In the genomic region with DNA sequence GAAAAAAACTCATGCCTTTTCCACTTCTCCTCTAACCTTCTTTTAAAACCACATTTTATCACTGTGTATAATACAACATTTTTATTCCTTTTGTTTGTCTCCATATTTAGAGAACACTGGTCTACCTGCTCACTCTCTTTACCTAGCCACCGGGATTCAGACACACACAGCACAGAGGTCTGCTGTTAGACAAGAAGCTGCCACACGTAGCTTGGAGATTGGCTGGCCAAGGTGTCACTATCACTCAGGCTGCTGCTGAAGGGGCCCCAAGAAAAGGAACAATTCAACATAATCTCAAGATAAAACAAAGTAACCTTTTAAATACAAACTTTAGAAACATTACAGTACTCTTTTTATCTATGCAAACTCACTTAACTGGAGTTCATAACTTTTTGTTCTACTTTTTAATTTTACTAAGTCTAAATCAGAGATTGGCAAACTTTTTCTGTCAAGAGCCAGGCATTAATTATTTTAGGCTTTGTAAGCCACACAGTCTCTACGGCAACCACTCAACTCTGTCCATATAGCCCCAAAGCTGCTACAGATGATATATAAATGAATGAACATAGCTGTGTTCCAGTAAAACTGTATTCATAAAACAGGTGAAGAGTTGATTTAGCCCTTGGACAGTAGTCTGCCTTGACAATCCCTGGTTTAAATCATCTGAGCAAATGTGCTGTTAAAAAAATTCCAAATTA, we compare ENCODE assay signal across 26 cellular contexts. TPM values are rescaled to one million over a fixed set of nuclear protein-coding genes. Genes with fewer than 3 reads are reported as not detected.
DNase-seq lines count a peak whose midpoint lies in the region; ATAC-seq and TF ChIP-seq lines count a peak whose summit lies in the region.
"Had no signal": no experiment of that assay in that cellular context is flagged by ENCODE, and none has a peak within 500 bp of the region (broad histone marks: within the 10 kb centered on the region; RNA-seq: fewer than 3 reads in every experiment).

No MANE protein-coding gene starts in this region.

- H3K9me3 Mint-ChIP-seq in CD4-positive, CD25-positive, alpha-beta regulatory T cell: no peaks in the 10 kb centered on the region
- H3K9me3 Mint-ChIP-seq in endothelial cell (ENCODE audit: unreplicated experiment) (no peaks in the 10 kb centered on the region), progenitor cell of endocrine pancreas (ENCODE audit: low read depth) (no peaks in the 10 kb centered on the region)
- H3K9me3 Mint-ChIP-seq: activated naive CD8-positive, alpha-beta T cell treated with anti-CD3 and anti-CD28 coated beads, Interleukin-2, amount 10 ng/mL, durations not matched to agents 7 days and 5 days; neural crest cell; T-cell had no signal

- TF ChIP-seq POLR2A in heart left ventricle (IDR thresholded peaks at IDR 0.05) (no peak), vagina (IDR thresholded peaks at IDR 0.05) (no peak)

- H3K27me3 Mint-ChIP-seq in CD4-positive, CD25-positive, alpha-beta regulatory T cell: no peaks in the 10 kb centered on the region
- H3K27me3 Mint-ChIP-seq in endothelial cell (ENCODE audit: unreplicated experiment): no peaks in the 10 kb centered on the region
- H3K27me3 Mint-ChIP-seq in progenitor cell of endocrine pancreas: no peaks in the 10 kb centered on the region
- H3K27me3 Mint-ChIP-seq: activated naive CD8-positive, alpha-beta T cell treated with anti-CD3 and anti-CD28 coated beads, Interleukin-2, amount 10 ng/mL, durations not matched to agents 7 days and 5 days; T-cell had no signal

- peaks cover 47% of the 10 kb centered on the region for H3K36me3 Mint-ChIP-seq in CD4-positive, CD25-positive, alpha-beta regulatory T cell
- peaks cover 16% of the 10 kb centered on the region for H3K36me3 Mint-ChIP-seq in endothelial cell (ENCODE audit: low read depth, unreplicated experiment)
- peaks cover 22% of the 10 kb centered on the region for H3K36me3 Mint-ChIP-seq in progenitor cell of endocrine pancreas (ENCODE audit: insufficient read depth)

- intact Hi-C loops in tibial artery (cut with DNase I; ENCODE audit: low total_unique reads): no loop called here
- intact Hi-C loops in heart left ventricle (cut with DNase I): no loop called here
- intact Hi-C loops in vagina (cut with DNase I): no loop called here

- no peak for DNase-seq in CD4-positive, CD25-positive, alpha-beta regulatory T cell
- peak; percentile 36 for DNase-seq in M059J (ENCODE audit: low read depth)
- no peak for DNase-seq in endothelial cell (ENCODE audit: low spot score)
- DNase-seq in progenitor cell of endocrine pancreas (ENCODE audit: low spot score, unreplicated experiment): no peak
- DNase-seq in activated effector memory CD4-positive, alpha-beta T cell treated with Interleukin-2 at 50 U/mL for 16 hours: no peak
- no peak for DNase-seq in tibial artery
- no peak for DNase-seq in heart left ventricle
- no peak for DNase-seq in vagina (ENCODE audit: extremely low spot score in 2 of 2)
- DNase-seq: activated CD4-positive, CD25-positive, alpha-beta regulatory T cell treated with anti-CD3 and anti-CD28 coated beads, Interleukin-2, amount 50 U/mL, for 72 hours; activated CD8-positive, alpha-beta T cell treated with anti-CD3 and anti-CD28 coated beads, Interleukin-2, amount 10 ng/mL, durations not matched to agents 7 days and 5 days; activated effector memory CD4-positive, alpha-beta T cell treated with anti-CD3 and anti-CD28 coated beads, Interleukin-2, amount 50 U/mL, for 16 hours; activated naive CD8-positive, alpha-beta T cell treated with anti-CD3 and anti-CD28 coated beads, Interleukin-2, amount 10 ng/mL, durations not matched to agents 7 days and 5 days; activated T-cell treated with anti-CD3 and anti-CD28 coated beads for 4 hours; C1 segment of cervical spinal cord; effector memory CD4-positive, alpha-beta T cell; esophagus squamous epithelium; lower lobe of right lung; NCI-H446; SIG-M5; stimulated activated CD8-positive, alpha-beta memory T cell treated with anti-CD3 and anti-CD28 coated beads, Interleukin-4, amount 100 ng/mL, for 48 hours; T-cell; upper lobe of right lung had no signal

- no peaks in the 10 kb centered on the region for H3K4me1 ChIP-seq in CD4-positive, CD25-positive, alpha-beta regulatory T cell (ENCODE audit: control insufficient read depth, insufficient read depth, low read length, poor library complexity, severe bottlenecking)
- H3K4me1 ChIP-seq in tibial artery (peaks cover 0 to 8% (median 3%) of the 10 kb centered on the region in 4 donors), heart left ventricle (peaks cover 0 to 8% (median 0%) of the 10 kb centered on the region in 12 donors), vagina (peaks cover 34% of the 10 kb centered on the region)
- H3K4me1 ChIP-seq: prostate gland had no signal

- no peak for ATAC-seq in CD4-positive, CD25-positive, alpha-beta regulatory T cell (ENCODE audit: low read depth in 2 of 2)
- no peak for ATAC-seq in heart left ventricle
- ATAC-seq: activated CD8-positive, alpha-beta T cell treated with anti-CD3 and anti-CD28 coated beads, Interleukin-2, amount 10 ng/mL, durations not matched to agents 7 days and 5 days; lower lobe of right lung; T-cell; upper lobe of right lung had no signal

- peak overlapping the region in 2 of 3 donors; percentile 3 to 17 for H3K27ac Mint-ChIP-seq in CD4-positive, CD25-positive, alpha-beta regulatory T cell
- peak overlapping the region; percentile 32 for H3K27ac Mint-ChIP-seq in endothelial cell (ENCODE audit: unreplicated experiment)
- peak overlapping the region; percentile 93 for H3K27ac Mint-ChIP-seq in progenitor cell of endocrine pancreas
- H3K27ac Mint-ChIP-seq: activated CD8-positive, alpha-beta T cell treated with anti-CD3 and anti-CD28 coated beads, Interleukin-2, amount 10 ng/mL, durations not matched to agents 7 days and 5 days; activated naive CD8-positive, alpha-beta T cell treated with anti-CD3 and anti-CD28 coated beads, Interleukin-2, amount 10 ng/mL, durations not matched to agents 7 days and 5 days; T-cell had no signal

- no peak overlapping the region for H3K27ac ChIP-seq in CD4-positive, CD25-positive, alpha-beta regulatory T cell (ENCODE audit: insufficient read depth, low read length, poor library complexity, severe bottlenecking)
- H3K27ac ChIP-seq in tibial artery (no peak overlapping the region), heart left ventricle (no peak overlapping the region), vagina (no peak overlapping the region)
- H3K27ac ChIP-seq: esophagus squamous epithelium, HL-60, lower lobe of right lung, prostate gland, upper lobe of right lung had no signal

- 67 to 89% (median 77%) methylated on average over 3 of the region's 3 CpGs for WGBS in heart left ventricle, 4 donors

- peaks cover 20% of the 10 kb centered on the region for H3K36me3 ChIP-seq in CD4-positive, CD25-positive, alpha-beta regulatory T cell (ENCODE audit: control insufficient read depth, insufficient read depth, low read length)
- H3K36me3 ChIP-seq in tibial artery (peaks cover 0 to 12% (median 3%) of the 10 kb centered on the region in 3 donors), heart left ventricle (peaks cover 0 to 75% (median 42%) of the 10 kb centered on the region in 9 donors), vagina (peaks cover 0 to 13% of the 10 kb centered on the region in 2 donors)
- H3K36me3 ChIP-seq: prostate gland had no signal

- H3K4me3 ChIP-seq in CD4-positive, CD25-positive, alpha-beta regulatory T cell (ENCODE audit: low read depth, low read length): no peak overlapping the region
- no peak overlapping the region for H3K4me3 ChIP-seq in tibial artery
- no peak overlapping the region for H3K4me3 ChIP-seq in heart left ventricle
- H3K4me3 ChIP-seq in vagina: no peak overlapping the region
- H3K4me3 ChIP-seq: esophagus squamous epithelium, HAP-1, lower lobe of right lung, prostate gland, upper lobe of right lung had no signal

- no peak for TF ChIP-seq CTCF in endothelial cell (IDR thresholded peaks at IDR 0.05; ENCODE audit: unreplicated experiment)
- no peak for TF ChIP-seq CTCF in progenitor cell of endocrine pancreas (IDR thresholded peaks at IDR 0.05; ENCODE audit: unreplicated experiment)
- no peak for TF ChIP-seq CTCF in tibial artery (IDR thresholded peaks at IDR 0.05)
- no peak for TF ChIP-seq CTCF in heart left ventricle (IDR thresholded peaks at IDR 0.05)
- TF ChIP-seq CTCF in vagina (IDR thresholded peaks at IDR 0.05): no peak

- H3K4me1 Mint-ChIP-seq in CD4-positive, CD25-positive, alpha-beta regulatory T cell: peaks cover 0 to 12% (median 7%) of the 10 kb centered on the region in 4 donors
- H3K4me1 Mint-ChIP-seq in endothelial cell (ENCODE audit: unreplicated experiment) (peaks cover 17% of the 10 kb centered on the region), progenitor cell of endocrine pancreas (ENCODE audit: low read depth) (peaks cover 15% of the 10 kb centered on the region)
- H3K4me1 Mint-ChIP-seq: activated naive CD8-positive, alpha-beta T cell treated with anti-CD3 and anti-CD28 coated beads, Interleukin-2, amount 10 ng/mL, durations not matched to agents 7 days and 5 days had no signal

- no peaks in the 10 kb centered on the region for H3K9me3 ChIP-seq in CD4-positive, CD25-positive, alpha-beta regulatory T cell (ENCODE audit: control insufficient read depth in 2 of 2, low read length in 2 of 2)
- H3K9me3 ChIP-seq in tibial artery (no peaks in the 10 kb centered on the region), heart left ventricle (no peaks in the 10 kb centered on the region), vagina (no peaks in the 10 kb centered on the region)
- H3K9me3 ChIP-seq: esophagus squamous epithelium, HAP-1, lower lobe of right lung, prostate gland, upper lobe of right lung had no signal

- H3K27me3 ChIP-seq in CD4-positive, CD25-positive, alpha-beta regulatory T cell (ENCODE audit: control insufficient read depth, insufficient read depth, low read length): no peaks in the 10 kb centered on the region
- no peaks in the 10 kb centered on the region for H3K27me3 ChIP-seq in tibial artery
- no peaks in the 10 kb centered on the region for H3K27me3 ChIP-seq in heart left ventricle
- no peaks in the 10 kb centered on the region for H3K27me3 ChIP-seq in vagina
- H3K27me3 ChIP-seq: upper lobe of right lung had no signal

- no peak overlapping the region for H3K4me3 Mint-ChIP-seq in CD4-positive, CD25-positive, alpha-beta regulatory T cell
- no peak overlapping the region for H3K4me3 Mint-ChIP-seq in endothelial cell (ENCODE audit: unreplicated experiment)
- H3K4me3 Mint-ChIP-seq in progenitor cell of endocrine pancreas (ENCODE audit: low read depth): no peak overlapping the region
- H3K4me3 Mint-ChIP-seq: activated CD8-positive, alpha-beta T cell treated with anti-CD3 and anti-CD28 coated beads, Interleukin-2, amount 10 ng/mL, durations not matched to agents 7 days and 5 days; activated naive CD8-positive, alpha-beta T cell treated with anti-CD3 and anti-CD28 coated beads, Interleukin-2, amount 10 ng/mL, durations not matched to agents 7 days and 5 days; neural crest cell; T-cell had no signal

RNA-seq across cellular contexts. Expression of a gene that starts 25.8 kb away (rescaled TPM):
- 18.1 TPM for total RNA-seq in CD4-positive, CD25-positive, alpha-beta regulatory T cell
- 1 to 10 TPM; 3.3 to 5.0 (median 4.2) TPM for polyA plus RNA-seq in CD4-positive, CD25-positive, alpha-beta regulatory T cell
- 103 and 153 TPM in 2 replicates for total RNA-seq in M059J (2014; rRNA removed; shearing (Covaris generic))
- total RNA-seq in endothelial cell (ENCODE audit: unreplicated experiment) (40.8 TPM), progenitor cell of endocrine pancreas (28.7 and 36.1 TPM in 2 replicates), heart left ventricle (10 to 100 TPM; 39.4 to 55.4 (median 50.2) TPM), vagina (39.3 TPM)
- polyA plus RNA-seq in heart left ventricle: 10 to 100 TPM; 26.5 to 29.8 TPM

Comparison
In these comparisons a context has a peak if more than half of its experiments do, and no peak if none do; other contexts are left out.
1. H3K27ac Mint-ChIP-seq: peak in every context shown above with its lines; median percentile 93 in progenitor cell of endocrine pancreas; 32 in endothelial cell; 10 in CD4-positive, CD25-positive, alpha-beta regulatory T cell.